In genomic region chr1:183635112-183635605, GRCh38 we compare ENCODE assay signal across 8 cellular contexts. TPM values are rescaled to one million over a fixed set of nuclear protein-coding genes. Genes with fewer than 3 reads are reported as not detected.
DNase-seq lines count a peak whose midpoint lies in the region; ATAC-seq and TF ChIP-seq lines count a peak whose summit lies in the region.

No MANE protein-coding gene starts in this region.

- DNase-seq in activated CD4-positive, alpha-beta T cell treated with anti-CD3 and anti-CD28 coated beads for 36 hours, result no peak
- DNase-seq in activated CD4-positive, alpha-beta T cell treated with anti-CD3 and anti-CD28 coated beads for 1 hour, result no peak
- peak; percentile 62 for DNase-seq in HK-2 (ENCODE audit: unreplicated experiment)
- peak; percentile 30 to 38 for DNase-seq in activated CD4-positive, alpha-beta T cell treated with anti-CD3 and anti-CD28 coated beads, Interleukin-2, amount 50 U/mL, for 48 hours
- peak; percentile 47 to 79 (median 77) for DNase-seq in mucosa of descending colon

- H3K27me3 ChIP-seq in endocrine pancreas (ENCODE audit: control insufficient read depth, insufficient read depth, low read length), result no peaks in the 10 kb centered on the region
- no peaks in the 10 kb centered on the region for H3K27me3 ChIP-seq in thymus (ENCODE audit: control insufficient read depth, insufficient read depth)

- H3K4me3 ChIP-seq in endocrine pancreas (ENCODE audit: control insufficient read depth, insufficient read depth, low read length), result peak overlapping the region; percentile 94
- H3K4me3 ChIP-seq in mucosa of descending colon, result peak overlapping the region; percentile 75
- peak overlapping the region; percentile 90 for H3K4me3 ChIP-seq in thymus (ENCODE audit: low read length)

- H3K36me3 Mint-ChIP-seq in activated CD4-positive, alpha-beta T cell treated with anti-CD3 and anti-CD28 coated beads for 36 hours (ENCODE audit: low read depth), result peaks cover 18% of the 10 kb centered on the region

- H3K36me3 ChIP-seq in endocrine pancreas (ENCODE audit: control insufficient read depth, insufficient read depth, low read length) (no peaks in the 10 kb centered on the region), mucosa of descending colon (ENCODE audit: low read depth) (no peaks in the 10 kb centered on the region), thymus (ENCODE audit: control insufficient read depth, insufficient read depth) (no peaks in the 10 kb centered on the region)

- H3K9me3 ChIP-seq in endocrine pancreas (ENCODE audit: control insufficient read depth, low read length) (no peaks in the 10 kb centered on the region), mucosa of descending colon (no peaks in the 10 kb centered on the region), thymus (ENCODE audit: control insufficient read depth) (no peaks in the 10 kb centered on the region)

- ATAC-seq in activated CD4-positive, alpha-beta T cell treated with anti-CD3 and anti-CD28 coated beads for 36 hours, result peak; percentile 3
- peak; percentile 58 for ATAC-seq in mucosa of descending colon
- ATAC-seq in GM21737 (IDR thresholded peaks at IDR 0.05; ENCODE audit: unreplicated experiment), result no peak

- CTCF ChIA-PET in activated CD4-positive, alpha-beta T cell treated with anti-CD3 and anti-CD28 coated beads for 36 hours (lab: Charles Lee), result interaction anchor here (2.2 to 4.1 kb wide), 2 partner anchors 19 to 50 kb away, joined by 14 to 42 read pairs; partner anchors contain the start of gene APOBEC4

- POLR2A ChIA-PET in activated CD4-positive, alpha-beta T cell treated with anti-CD3 and anti-CD28 coated beads for 36 hours (lab: Charles Lee), result interaction anchor here (0.6 kb wide), 2 partner anchors 10 to 323 kb away, joined by 4 read pairs; no protein-coding TSS in a partner anchor

- peak overlapping the region; percentile 97 for H3K4me3 Mint-ChIP-seq in activated CD4-positive, alpha-beta T cell treated with anti-CD3 and anti-CD28 coated beads for 36 hours

- intact Hi-C loops in activated CD4-positive, alpha-beta T cell treated with anti-CD3 and anti-CD28 coated beads for 36 hours (cut with DNase I, micrococcal nuclease), result loop anchor here (1.0 to 10.0 kb wide), 15 partner anchors 45 to 1682 kb away; partner anchors contain the start of genes IVNS1ABP (in 2 of the 2), C1orf21 (in 1 of the 2), EDEM3 (in 1 of the 2) and LAMC1 (in 1 of the 2)
- intact Hi-C loops in mucosa of descending colon (cut with DNase I, micrococcal nuclease), result no loop called here

- H3K4me1 ChIP-seq in endocrine pancreas (ENCODE audit: control insufficient read depth, insufficient read depth, low read length) (peaks cover 22% of the 10 kb centered on the region), mucosa of descending colon (ENCODE audit: low read depth) (peaks cover 36% of the 10 kb centered on the region), thymus (ENCODE audit: control insufficient read depth, insufficient read depth, low read length) (peaks cover 4% of the 10 kb centered on the region)

- no peaks in the 10 kb centered on the region for H3K9me3 Mint-ChIP-seq in activated CD4-positive, alpha-beta T cell treated with anti-CD3 and anti-CD28 coated beads for 36 hours (ENCODE audit: low read depth)

- H3K9ac ChIP-seq in endocrine pancreas (ENCODE audit: control insufficient read depth, insufficient read depth, low read length), result peak overlapping the region; percentile 93

- no peaks in the 10 kb centered on the region for H3K27me3 Mint-ChIP-seq in activated CD4-positive, alpha-beta T cell treated with anti-CD3 and anti-CD28 coated beads for 36 hours

- peak overlapping the region; percentile 100 for H3K27ac Mint-ChIP-seq in activated CD4-positive, alpha-beta T cell treated with anti-CD3 and anti-CD28 coated beads for 36 hours

- under 1% methylated on average over 42 of the region's 42 CpGs for WGBS in thymus

- H3K4me1 Mint-ChIP-seq in activated CD4-positive, alpha-beta T cell treated with anti-CD3 and anti-CD28 coated beads for 36 hours, result peaks cover 38% of the 10 kb centered on the region

- TF ChIP-seq CTCF in mucosa of descending colon (IDR thresholded peaks at IDR 0.05), result no peak

- peak overlapping the region; percentile 93 for H3K27ac ChIP-seq in thymus (ENCODE audit: low read depth)

RNA-seq across cellular contexts. Expression of gene ARPC5, which starts 0.4 kb away (rescaled TPM):
- 100 to 1,000 TPM; 115 to 165 TPM for total RNA-seq in activated CD4-positive, alpha-beta T cell treated with anti-CD3 and anti-CD28 coated beads for 36 hours
- total RNA-seq in mucosa of descending colon, result 100 to 1,000 TPM; 101 to 158 (median 123) TPM
- polyA plus RNA-seq in thymus, result 250 TPM

RNA-seq across cellular contexts. Expression of gene APOBEC4, which starts 18.0 kb away (rescaled TPM):
- not detected for total RNA-seq in activated CD4-positive, alpha-beta T cell treated with anti-CD3 and anti-CD28 coated beads for 36 hours
- under 1 TPM in 1 of 3 donors, not detected in 2; 0.55 TPM for total RNA-seq in mucosa of descending colon
- polyA plus RNA-seq in thymus, result 0.02 TPM

RNA-seq across cellular contexts. Expression of gene NCF2, which starts 44.9 kb away (rescaled TPM):
- 1 to 10 TPM; 8.7 to 9.0 TPM for total RNA-seq in activated CD4-positive, alpha-beta T cell treated with anti-CD3 and anti-CD28 coated beads for 36 hours
- total RNA-seq in mucosa of descending colon, result 1 to 10 TPM; 2.0 to 8.9 (median 8.3) TPM
- 13.3 TPM for polyA plus RNA-seq in thymus

Comparison
In these comparisons a context has a peak if more than half of its experiments do, and no peak if none do; other contexts are left out.
1. DNase-seq: peak in HK-2 (single experiment), activated CD4-positive, alpha-beta T cell treated with anti-CD3 and anti-CD28 coated beads, Interleukin-2, amount 50 U/mL, for 48 hours (2 of 2) and mucosa of descending colon (3 of 3); none in activated CD4-positive, alpha-beta T cell treated with anti-CD3 and anti-CD28 coated beads for 36 hours (single experiment) and activated CD4-positive, alpha-beta T cell treated with anti-CD3 and anti-CD28 coated beads for 1 hour (single experiment).
2. intact Hi-C loops: an anchor here in activated CD4-positive, alpha-beta T cell treated with anti-CD3 and anti-CD28 coated beads for 36 hours (1.0 to 10.0 kb wide); none called in mucosa of descending colon.
3. Peak in every context shown above with its lines, with median percentiles within 50 percentile points of each other: H3K4me3 ChIP-seq.